ENCODE assay signal across 13 cellular contexts in the genomic region with DNA sequence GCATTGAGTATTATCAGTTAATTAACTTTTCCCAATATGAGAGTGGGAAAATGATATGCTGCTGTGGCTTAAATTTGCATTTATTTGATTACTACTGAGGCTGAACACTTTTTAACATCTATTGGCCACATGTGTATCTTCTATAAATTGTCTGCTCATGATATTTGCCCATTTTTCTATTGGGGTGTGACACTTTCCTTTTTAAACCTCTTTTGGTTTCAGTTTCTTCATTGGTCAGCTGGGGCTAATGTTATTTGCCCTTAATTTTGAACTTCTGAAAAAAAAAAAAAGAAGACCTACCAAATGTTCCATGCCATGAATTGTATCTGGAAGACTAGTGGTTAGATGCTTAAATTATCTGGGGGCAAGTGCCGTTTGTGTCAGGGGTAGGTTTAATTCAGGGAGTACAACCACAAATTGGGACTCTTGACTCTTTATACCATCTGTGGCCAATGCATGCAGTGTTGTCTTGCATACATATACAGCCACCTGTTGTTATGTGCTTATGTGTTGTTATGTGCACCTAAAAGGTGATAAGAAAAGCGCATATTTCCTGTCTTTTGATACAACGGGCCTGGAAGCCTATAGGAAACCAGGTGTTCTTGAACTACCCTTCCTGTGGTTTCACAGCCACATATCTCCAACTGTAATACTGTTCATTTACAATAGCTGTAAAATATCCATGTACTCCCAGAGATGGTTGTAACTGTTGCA. TPM values are rescaled to one million over a fixed set of nuclear protein-coding genes. Genes with fewer than 3 reads are reported as not detected.
DNase-seq lines count a peak whose midpoint lies in the region; ATAC-seq, FAIRE-seq and TF ChIP-seq lines count a peak whose summit lies in the region.
"Had no signal": no experiment of that assay in that cellular context is flagged by ENCODE, and none has a peak within 500 bp of the region (broad histone marks: within the 10 kb centered on the region; RNA-seq: fewer than 3 reads in every experiment).

No MANE protein-coding gene starts in this region.

- H3K36me3 Mint-ChIP-seq in activated naive CD4-positive, alpha-beta T cell treated with anti-CD3 and anti-CD28 coated beads for 36 hours (ENCODE audit: low read depth): no peaks in the 10 kb centered on the region
- H3K36me3 Mint-ChIP-seq in naive thymus-derived CD8-positive, alpha-beta T cell: no peaks in the 10 kb centered on the region
- no peaks in the 10 kb centered on the region for H3K36me3 Mint-ChIP-seq in stimulated activated naive B cell treated with anti-CD40 and anti-IgM and Interleukin-4, amounts not matched to agents 10 μg/mL and 1 μg/mL and 100 μg/mL, for 72 hours

- H3K4me3 ChIP-seq in lower lobe of right lung: no peak overlapping the region

- intact Hi-C loops in activated naive CD4-positive, alpha-beta T cell treated with anti-CD3 and anti-CD28 coated beads for 36 hours (cut with micrococcal nuclease): no loop called here
- intact Hi-C loops in lower lobe of right lung (cut with DNase I): no loop called here

- H3K9me3 Mint-ChIP-seq in activated naive CD4-positive, alpha-beta T cell treated with anti-CD3 and anti-CD28 coated beads for 36 hours: no peaks in the 10 kb centered on the region
- H3K9me3 Mint-ChIP-seq in naive thymus-derived CD8-positive, alpha-beta T cell: no peaks in the 10 kb centered on the region
- no peaks in the 10 kb centered on the region for H3K9me3 Mint-ChIP-seq in stimulated activated naive B cell treated with anti-CD40 and anti-IgM and Interleukin-4, amounts not matched to agents 10 μg/mL and 1 μg/mL and 100 μg/mL, for 72 hours

- no peak for DNase-seq in activated naive CD4-positive, alpha-beta T cell treated with anti-CD3 and anti-CD28 coated beads for 36 hours
- no peak for DNase-seq in activated naive CD4-positive, alpha-beta T cell treated with Interleukin-2 at 50 U/mL for 16 hours
- DNase-seq in KBM-7 (peak; percentile 4), frontal cortex (ENCODE audit: low spot score in 2 of 2) (no peak), lower lobe of right lung (no peak)
- DNase-seq in naive thymus-derived CD8-positive, alpha-beta T cell: peak in 3 of 10 donors; percentile 9 to 20 (median 9)
- DNase-seq in stimulated activated naive B cell treated with anti-CD40 and anti-IgM and Interleukin-4, amounts not matched to agents 10 μg/mL and 1 μg/mL and 100 μg/mL, for 72 hours: no peak
- DNase-seq: NCI-H1436; NK-92 treated with Interleukin-12 subunit alpha and Interleukin-12 subunit beta, amount 100 ng/mL, for 24 hours; stimulated activated CD4-positive, alpha-beta T cell treated with anti-CD3 and anti-CD28 coated beads, Interleukin-12 subunit alpha, Interleukin-12 subunit beta, amount 100 ng/mL, for 4 hours had no signal

- no peak overlapping the region for H3K27ac Mint-ChIP-seq in activated naive CD4-positive, alpha-beta T cell treated with anti-CD3 and anti-CD28 coated beads for 36 hours
- H3K27ac Mint-ChIP-seq in naive thymus-derived CD8-positive, alpha-beta T cell: peak overlapping the region in 9 of 10 donors; percentile 21 to 88 (median 73)
- no peak overlapping the region for H3K27ac Mint-ChIP-seq in stimulated activated naive B cell treated with anti-CD40 and anti-IgM and Interleukin-4, amounts not matched to agents 10 μg/mL and 1 μg/mL and 100 μg/mL, for 72 hours

- CTCF ChIA-PET in activated naive CD4-positive, alpha-beta T cell treated with anti-CD3 and anti-CD28 coated beads for 36 hours (lab: Charles Lee): interaction anchor here (1.9 to 3.5 kb wide), 2 partner anchors 11 kb away, joined by 10 to 15 read pairs; no protein-coding TSS in a partner anchor

- POLR2A ChIA-PET in naive thymus-derived CD8-positive, alpha-beta T cell (lab: Charles Lee): no interaction called here

- H3K27me3 ChIP-seq in lower lobe of right lung (ENCODE audit: low read depth): no peaks in the 10 kb centered on the region

- peak overlapping the region; percentile 29 for H3K4me3 Mint-ChIP-seq in activated naive CD4-positive, alpha-beta T cell treated with anti-CD3 and anti-CD28 coated beads for 36 hours
- H3K4me3 Mint-ChIP-seq in naive thymus-derived CD8-positive, alpha-beta T cell: peak overlapping the region in 9 of 10 donors; percentile 1 to 71 (median 48)
- H3K4me3 Mint-ChIP-seq in stimulated activated naive B cell treated with anti-CD40 and anti-IgM and Interleukin-4, amounts not matched to agents 10 μg/mL and 1 μg/mL and 100 μg/mL, for 72 hours: no peak overlapping the region

- ATAC-seq in HG02571 (IDR thresholded peaks at IDR 0.05; ENCODE audit: unreplicated experiment): peak; percentile 46
- ATAC-seq in naive thymus-derived CD8-positive, alpha-beta T cell: peak; percentile 37 to 68
- ATAC-seq in lower lobe of right lung: no peak
- ATAC-seq in stimulated activated naive B cell treated with anti-CD40 and anti-IgM and Interleukin-4, amounts not matched to agents 10 μg/mL and 1 μg/mL and 100 μg/mL, for 72 hours (replicated peaks): no peak

- in situ Hi-C loops in KBM-7 (cut with MboI; ENCODE audit: low pct_unique_long_range_greater_than_20kb, low sequenced_read_pairs): no loop called here

- FAIRE-seq in frontal cortex (lab: Jason Lieb, UNC): no peak
- FAIRE-seq: G401.6 had no signal

- no peaks in the 10 kb centered on the region for H3K4me1 ChIP-seq in lower lobe of right lung

- H3K27me3 Mint-ChIP-seq in activated naive CD4-positive, alpha-beta T cell treated with anti-CD3 and anti-CD28 coated beads for 36 hours (ENCODE audit: low read depth): no peaks in the 10 kb centered on the region
- no peaks in the 10 kb centered on the region for H3K27me3 Mint-ChIP-seq in naive thymus-derived CD8-positive, alpha-beta T cell
- no peaks in the 10 kb centered on the region for H3K27me3 Mint-ChIP-seq in stimulated activated naive B cell treated with anti-CD40 and anti-IgM and Interleukin-4, amounts not matched to agents 10 μg/mL and 1 μg/mL and 100 μg/mL, for 72 hours

- no peak for TF ChIP-seq CTCF in lower lobe of right lung (IDR thresholded peaks at IDR 0.05)

- peaks cover 27% of the 10 kb centered on the region for H3K4me1 Mint-ChIP-seq in activated naive CD4-positive, alpha-beta T cell treated with anti-CD3 and anti-CD28 coated beads for 36 hours (ENCODE audit: low read depth)
- peaks cover 7 to 32% (median 26%) of the 10 kb centered on the region in 4 donors for H3K4me1 Mint-ChIP-seq in naive thymus-derived CD8-positive, alpha-beta T cell
- peaks cover 5 to 8% of the 10 kb centered on the region in 2 donors for H3K4me1 Mint-ChIP-seq in stimulated activated naive B cell treated with anti-CD40 and anti-IgM and Interleukin-4, amounts not matched to agents 10 μg/mL and 1 μg/mL and 100 μg/mL, for 72 hours

- H3K27ac ChIP-seq in lower lobe of right lung: no peak overlapping the region

- no peaks in the 10 kb centered on the region for H3K36me3 ChIP-seq in lower lobe of right lung

- H3K9me3 ChIP-seq in lower lobe of right lung: no peaks in the 10 kb centered on the region

RNA-seq across cellular contexts. Expression of gene SH2D1A, which starts 48.9 kb away (rescaled TPM):
- 10 to 100 TPM; 17.0 to 17.2 TPM for total RNA-seq in activated naive CD4-positive, alpha-beta T cell treated with anti-CD3 and anti-CD28 coated beads for 36 hours
- total RNA-seq in naive thymus-derived CD8-positive, alpha-beta T cell: 10 to 100 TPM; 32.4 to 32.7 TPM
- 10 to 100 TPM; 38.6 to 92.7 (median 44.1) TPM for polyA plus RNA-seq in naive thymus-derived CD8-positive, alpha-beta T cell
- total RNA-seq in frontal cortex (not detected), lower lobe of right lung (1.0 TPM)
- polyA plus RNA-seq: AG04450 had no signal

Comparison
In these comparisons a context has a peak if more than half of its experiments do, and no peak if none do; other contexts are left out.
1. H3K27ac Mint-ChIP-seq: peak in naive thymus-derived CD8-positive, alpha-beta T cell (9 of 10); none in activated naive CD4-positive, alpha-beta T cell treated with anti-CD3 and anti-CD28 coated beads for 36 hours (single experiment) and stimulated activated naive B cell treated with anti-CD40 and anti-IgM and Interleukin-4, amounts not matched to agents 10 μg/mL and 1 μg/mL and 100 μg/mL, for 72 hours (single experiment).
2. H3K4me3 Mint-ChIP-seq: peak in activated naive CD4-positive, alpha-beta T cell treated with anti-CD3 and anti-CD28 coated beads for 36 hours (single experiment) and naive thymus-derived CD8-positive, alpha-beta T cell (9 of 10); none in stimulated activated naive B cell treated with anti-CD40 and anti-IgM and Interleukin-4, amounts not matched to agents 10 μg/mL and 1 μg/mL and 100 μg/mL, for 72 hours (0 of 2).
3. ATAC-seq: peak in HG02571 (single experiment) and naive thymus-derived CD8-positive, alpha-beta T cell (2 of 2); none in lower lobe of right lung (0 of 2) and stimulated activated naive B cell treated with anti-CD40 and anti-IgM and Interleukin-4, amounts not matched to agents 10 μg/mL and 1 μg/mL and 100 μg/mL, for 72 hours (0 of 2).